8 cellular contexts compared by ENCODE assay signal in genomic region chr1:1001631-1002300, GRCh38. TPM values are rescaled to one million over a fixed set of nuclear protein-coding genes. Genes with fewer than 3 reads are reported as not detected.
DNase-seq lines count a peak whose midpoint lies in the region; ATAC-seq and TF ChIP-seq lines count a peak whose summit lies in the region.

No MANE protein-coding gene starts in this region.

- H3K36me3 ChIP-seq in mucosa of descending colon (ENCODE audit: low read depth): no peaks in the 10 kb centered on the region

- H3K36me3 Mint-ChIP-seq in activated CD8-positive, alpha-beta memory T cell treated with anti-CD3 and anti-CD28 coated beads, Interleukin-2, amount 10 ng/mL, durations not matched to agents 7 days and 5 days: peaks cover 1% of the 10 kb centered on the region

- H3K9me3 ChIP-seq in mucosa of descending colon: no peaks in the 10 kb centered on the region

- H3K27me3 Mint-ChIP-seq in activated CD8-positive, alpha-beta memory T cell treated with anti-CD3 and anti-CD28 coated beads, Interleukin-2, amount 10 ng/mL, durations not matched to agents 7 days and 5 days: peaks cover 46% of the 10 kb centered on the region

- peak; percentile 99 for TF ChIP-seq CTCF in mucosa of descending colon (IDR thresholded peaks at IDR 0.05)

- CTCF ChIA-PET in activated CD8-positive, alpha-beta memory T cell treated with anti-CD3 and anti-CD28 coated beads, Interleukin-2, amount 10 ng/mL, durations not matched to agents 7 days and 5 days (lab: Charles Lee): interaction anchor here (0.6 to 8.7 kb wide), 24 partner anchors 8 to 289 kb away, joined by 3 to 73 read pairs (median 5); partner anchors contain the start of genes ISG15, PERM1 and PLEKHN1

- intact Hi-C loops in mucosa of descending colon (cut with DNase I, micrococcal nuclease): no loop called here

- peaks cover 23% of the 10 kb centered on the region for H3K4me1 Mint-ChIP-seq in activated CD8-positive, alpha-beta memory T cell treated with anti-CD3 and anti-CD28 coated beads, Interleukin-2, amount 10 ng/mL, durations not matched to agents 7 days and 5 days

- H3K9me3 Mint-ChIP-seq in activated CD8-positive, alpha-beta memory T cell treated with anti-CD3 and anti-CD28 coated beads, Interleukin-2, amount 10 ng/mL, durations not matched to agents 7 days and 5 days (ENCODE audit: low read depth): no peaks in the 10 kb centered on the region

- H3K4me3 ChIP-seq in mucosa of descending colon: no peak overlapping the region

- H3K27ac Mint-ChIP-seq in activated CD8-positive, alpha-beta memory T cell treated with anti-CD3 and anti-CD28 coated beads, Interleukin-2, amount 10 ng/mL, durations not matched to agents 7 days and 5 days: no peak overlapping the region

- DNase-seq in NCI-H1436 (lab: John Stamatoyannopoulos, UW): peak; percentile 31
- no peak for DNase-seq in NCI-H1436 treated with DMSO at 0.1 percent for 48 hours (lab: John Stamatoyannopoulos, UW)
- peak; percentile 62 for DNase-seq in NCI-H2171 treated with DMSO at 0.1 percent for 48 hours (lab: John Stamatoyannopoulos, UW)
- DNase-seq in activated CD8-positive, alpha-beta memory T cell treated with anti-CD3 and anti-CD28 coated beads, Interleukin-2, amount 10 ng/mL, durations not matched to agents 7 days and 5 days: peak; percentile 77
- DNase-seq in epidermal melanocyte (ENCODE audit: insufficient read length, low spot score): peak; percentile 95
- peak; percentile 81 to 87 (median 84) for DNase-seq in mucosa of descending colon
- peak; percentile 37 to 58 for DNase-seq in stimulated activated CD8-positive, alpha-beta memory T cell treated with anti-CD3 and anti-CD28 coated beads, Interleukin-7, amount 100 ng/mL, for 1 hour (ENCODE audit: low read depth in 2 of 2)

- ATAC-seq in activated CD8-positive, alpha-beta memory T cell treated with anti-CD3 and anti-CD28 coated beads, Interleukin-2, amount 10 ng/mL, durations not matched to agents 7 days and 5 days: peak; percentile 69
- ATAC-seq in mucosa of descending colon (peak; percentile 49), GM19395 (IDR thresholded peaks at IDR 0.05; ENCODE audit: unreplicated experiment) (no peak)

- H3K4me3 Mint-ChIP-seq in activated CD8-positive, alpha-beta memory T cell treated with anti-CD3 and anti-CD28 coated beads, Interleukin-2, amount 10 ng/mL, durations not matched to agents 7 days and 5 days: no peak overlapping the region

- H3K4me1 ChIP-seq in mucosa of descending colon (ENCODE audit: low read depth): peaks cover 41% of the 10 kb centered on the region

RNA-seq across cellular contexts. Expression of gene HES4, which starts 1.9 kb away (rescaled TPM):
- 1 to 10 TPM in 1 of 2 experiments, under 1 TPM in 1; 0.61 to 1.6 TPM for total RNA-seq in activated CD8-positive, alpha-beta memory T cell treated with anti-CD3 and anti-CD28 coated beads, Interleukin-2, amount 10 ng/mL, durations not matched to agents 7 days and 5 days
- total RNA-seq in mucosa of descending colon: 10 to 100 TPM; 10.3 to 22.7 (median 21.1) TPM

RNA-seq across cellular contexts. Expression of gene ISG15, which starts 11.5 kb away (rescaled TPM):
- total RNA-seq in activated CD8-positive, alpha-beta memory T cell treated with anti-CD3 and anti-CD28 coated beads, Interleukin-2, amount 10 ng/mL, durations not matched to agents 7 days and 5 days: 100 to 1,000 TPM; 432 to 986 TPM
- 10 to 100 TPM; 37.5 to 41.7 (median 38.7) TPM for total RNA-seq in mucosa of descending colon

RNA-seq across cellular contexts. Expression of gene AGRN, which starts 18.2 kb away (rescaled TPM):
- total RNA-seq in activated CD8-positive, alpha-beta memory T cell treated with anti-CD3 and anti-CD28 coated beads, Interleukin-2, amount 10 ng/mL, durations not matched to agents 7 days and 5 days: 10 to 100 TPM; 29.3 to 32.8 TPM
- total RNA-seq in mucosa of descending colon: 10 to 100 TPM; 32.0 to 54.4 (median 40.6) TPM

RNA-seq across cellular contexts. Expression of gene PERM1, which starts 19.9 kb away (rescaled TPM):
- not detected for total RNA-seq in activated CD8-positive, alpha-beta memory T cell treated with anti-CD3 and anti-CD28 coated beads, Interleukin-2, amount 10 ng/mL, durations not matched to agents 7 days and 5 days
- total RNA-seq in mucosa of descending colon: under 1 TPM in 1 of 3 donors, not detected in 2; 0.24 TPM

RNA-seq across cellular contexts. Expression of gene PLEKHN1, which starts 35.5 kb away (rescaled TPM):
- total RNA-seq in activated CD8-positive, alpha-beta memory T cell treated with anti-CD3 and anti-CD28 coated beads, Interleukin-2, amount 10 ng/mL, durations not matched to agents 7 days and 5 days: 1 to 10 TPM; 3.3 to 3.9 TPM
- total RNA-seq in mucosa of descending colon: under 1 TPM; 0.23 to 0.99 (median 0.32) TPM

Comparison
In these comparisons a context has a peak if more than half of its experiments do, and no peak if none do; other contexts are left out.
1. RNA of gene HES4, which starts 1.9 kb away (total RNA-seq): 10.3 to 22.7 TPM in mucosa of descending colon; 0.61 to 1.6 TPM in activated CD8-positive, alpha-beta memory T cell treated with anti-CD3 and anti-CD28 coated beads, Interleukin-2, amount 10 ng/mL, durations not matched to agents 7 days and 5 days; every median in the first group is over 4 times any median in the second.
2. RNA of gene ISG15, which starts 11.5 kb away (total RNA-seq): 432 to 986 TPM in activated CD8-positive, alpha-beta memory T cell treated with anti-CD3 and anti-CD28 coated beads, Interleukin-2, amount 10 ng/mL, durations not matched to agents 7 days and 5 days; 37.5 to 41.7 TPM in mucosa of descending colon; every median in the first group is over 10 times any median in the second.